ENCODE assay signal across 8 cellular contexts in the genomic region with DNA sequence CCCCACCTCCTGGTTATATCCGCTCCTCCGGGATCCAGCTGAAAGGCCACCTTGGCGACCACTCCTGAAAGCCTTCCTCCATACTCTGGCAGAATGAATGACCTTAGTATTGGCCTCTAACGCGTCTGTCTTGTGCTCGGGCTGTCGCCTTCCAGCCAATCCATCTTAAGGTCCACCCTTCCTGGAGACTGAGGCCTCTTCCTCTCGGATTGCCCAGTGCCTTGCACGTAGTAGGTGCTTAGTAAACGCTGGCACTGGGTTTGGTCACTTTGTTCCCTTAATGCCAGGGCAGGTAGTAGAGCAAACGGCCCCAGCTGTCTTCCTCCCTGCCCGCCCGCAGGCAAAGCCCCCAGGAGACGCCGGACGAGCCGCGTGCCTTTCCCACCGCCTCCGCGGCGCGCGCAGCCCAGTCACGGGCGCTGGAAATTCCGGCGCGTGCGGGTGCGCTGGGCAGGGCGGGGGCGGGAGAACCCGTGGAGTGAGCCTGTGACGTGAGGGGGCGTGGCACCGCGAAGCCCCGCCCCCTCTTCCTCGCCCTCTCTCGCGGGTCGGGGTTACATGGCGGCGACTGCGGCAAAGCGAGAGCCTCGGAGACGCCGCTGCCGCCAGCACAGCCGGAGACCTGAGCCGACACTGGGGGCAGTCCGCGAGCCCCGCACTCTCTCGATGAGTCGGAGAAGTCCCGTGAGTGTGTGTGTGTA. TPM values are rescaled to one million over a fixed set of nuclear protein-coding genes. Genes with fewer than 3 reads are reported as not detected.
DNase-seq lines count a peak whose midpoint lies in the region; ATAC-seq and TF ChIP-seq lines count a peak whose summit lies in the region.

A gene (plus strand): TSS at position 527 of the 701 bp plus-strand sequence. CDS start 27,242 bp downstream, outside the sequence.

- H3K4me1 ChIP-seq in CD8-positive, alpha-beta memory T cell (ENCODE audit: insufficient read depth, low read length), result peaks cover 30% of the 10 kb centered on the region
- peaks cover 3% of the 10 kb centered on the region for H3K4me1 ChIP-seq in mesendoderm (ENCODE audit: control insufficient read depth, low read depth, low read length)

- H4K8ac ChIP-seq in mesendoderm (ENCODE audit: low read depth, low read length), result no peak within 1 kb of the TSS

- H3K4me3 ChIP-seq in CD8-positive, alpha-beta memory T cell (ENCODE audit: low read length), result peak within 1 kb of the TSS; percentile 84
- H3K4me3 ChIP-seq in HL-60 (replicated peaks; ENCODE audit: insufficient read depth, low read length) (peak within 1 kb of the TSS; percentile 65), mesendoderm (ENCODE audit: low read length) (peak within 1 kb of the TSS; percentile 88)

- H3K9ac ChIP-seq in mesendoderm (ENCODE audit: low read length), result peak within 1 kb of the TSS; percentile 93

- H3K36me3 ChIP-seq in CD8-positive, alpha-beta memory T cell (ENCODE audit: insufficient read depth, low read length), result no peaks in the 10 kb centered on the region
- H3K36me3 ChIP-seq in mesendoderm (ENCODE audit: control insufficient read depth, insufficient read depth, low read length), result no peaks in the 10 kb centered on the region

- H3K79me2 ChIP-seq in mesendoderm (ENCODE audit: control insufficient read depth, insufficient read depth, low read length), result peaks cover 31% of the 10 kb centered on the region

- peak within 1 kb of the TSS; percentile 88 to 99 (median 98) for H3K27ac Mint-ChIP-seq in CD8-positive, alpha-beta memory T cell
- H3K27ac Mint-ChIP-seq in effector memory CD8-positive, alpha-beta T cell, result peak within 1 kb of the TSS; percentile 98 to 99

- no peak within 1 kb of the TSS for H2BK15ac ChIP-seq in mesendoderm (replicated peaks; ENCODE audit: low read depth)

- H3K27ac ChIP-seq in CD8-positive, alpha-beta memory T cell (ENCODE audit: low read depth, low read length), result peak within 1 kb of the TSS; percentile 85
- H3K27ac ChIP-seq in HL-60 (replicated peaks) (peak within 1 kb of the TSS; percentile 88), mesendoderm (ENCODE audit: low read depth, low read length) (peak within 1 kb of the TSS; percentile 85)

- H3K36me3 Mint-ChIP-seq in CD8-positive, alpha-beta memory T cell, result peaks cover 0 to 9% (median 0%) of the 10 kb centered on the region in 3 donors
- peaks cover 29% of the 10 kb centered on the region for H3K36me3 Mint-ChIP-seq in effector memory CD8-positive, alpha-beta T cell (ENCODE audit: insufficient read depth)

- H2BK5ac ChIP-seq in mesendoderm (ENCODE audit: low read length), result peak within 1 kb of the TSS; percentile 55

- peak within 1 kb of the TSS; percentile 83 for H3K4ac ChIP-seq in mesendoderm (ENCODE audit: low read depth, low read length)

- peak; percentile 75 for ATAC-seq in GM19455 (IDR thresholded peaks at IDR 0.05; ENCODE audit: unreplicated experiment)
- peak; percentile 83 for ATAC-seq in effector memory CD8-positive, alpha-beta T cell (replicated peaks)

- peaks cover 0 to 3% of the 10 kb centered on the region in 2 donors for H3K27me3 Mint-ChIP-seq in CD8-positive, alpha-beta memory T cell
- no peaks in the 10 kb centered on the region for H3K27me3 Mint-ChIP-seq in effector memory CD8-positive, alpha-beta T cell

- H3K9me3 ChIP-seq in CD8-positive, alpha-beta memory T cell (ENCODE audit: low read length), result no peaks in the 10 kb centered on the region

- peaks cover 30 to 43% (median 42%) of the 10 kb centered on the region in 3 donors for H3K4me1 Mint-ChIP-seq in CD8-positive, alpha-beta memory T cell
- H3K4me1 Mint-ChIP-seq in effector memory CD8-positive, alpha-beta T cell (ENCODE audit: low read depth in 2 of 2), result peaks cover 25 to 35% of the 10 kb centered on the region in 2 donors

- H3K79me1 ChIP-seq in mesendoderm (ENCODE audit: low read length), result no peaks in the 10 kb centered on the region

- H3K23ac ChIP-seq in mesendoderm (ENCODE audit: low read length), result no peak within 1 kb of the TSS

- no peak for TF ChIP-seq CTCF in HL-60 (IDR thresholded peaks at IDR 0.05; ENCODE audit: insufficient read depth, low read length)

- peak within 1 kb of the TSS; percentile 92 to 99 (median 96) for H3K4me3 Mint-ChIP-seq in CD8-positive, alpha-beta memory T cell
- H3K4me3 Mint-ChIP-seq in effector memory CD8-positive, alpha-beta T cell, result peak within 1 kb of the TSS; percentile 95 to 98

- WGBS in mesendoderm (ENCODE audit: extremely low coverage, insufficient coverage, low lambda C conversion rate), result no CpG with 5 or more reads among the region's 59 CpGs

- H3K27me3 ChIP-seq in CD8-positive, alpha-beta memory T cell (ENCODE audit: insufficient read depth, low read length, poor library complexity, severe bottlenecking), result no peaks in the 10 kb centered on the region
- H3K27me3 ChIP-seq in HL-60 (ENCODE audit: insufficient read depth, poor library complexity, severe bottlenecking) (no peaks in the 10 kb centered on the region), mesendoderm (ENCODE audit: insufficient read depth, low read length, poor library complexity) (no peaks in the 10 kb centered on the region)

- DNase-seq in CD8-positive, alpha-beta memory T cell, result peak; percentile 92 to 95 (median 93)
- DNase-seq in HL-60 (ENCODE audit: low read depth in 1 of 2, low spot score in 1 of 2) (peak; percentile 86 to 87), mesendoderm (peak; percentile 93)
- DNase-seq in NK-92 treated with Interleukin-12 subunit alpha and Interleukin-12 subunit beta, amount 100 ng/mL, for 24 hours (lab: John Stamatoyannopoulos, UW), result peak; percentile 90
- peak; percentile 88 to 92 for DNase-seq in activated CD8-positive, alpha-beta memory T cell treated with anti-CD3 and anti-CD28 coated beads for 4 hours (ENCODE audit: low read depth in 2 of 2)
- peak; percentile 92 to 96 (median 93) for DNase-seq in effector memory CD8-positive, alpha-beta T cell
- peak; percentile 94 for DNase-seq in stimulated activated CD8-positive, alpha-beta memory T cell treated with anti-CD3 and anti-CD28 coated beads, Interleukin-12 subunit alpha, Interleukin-12 subunit beta, amount 100 ng/mL, for 4 hours (ENCODE audit: low read depth)

- H3K56ac ChIP-seq in mesendoderm (ENCODE audit: low read length), result peak within 1 kb of the TSS; percentile 97

- POLR2A ChIA-PET in CD8-positive, alpha-beta memory T cell (lab: Charles Lee), result interaction anchor here (0.8 to 2.9 kb wide), 3 partner anchors 25 to 160 kb away, joined by 3 to 22 read pairs (median 4); a partner anchor contains a TSS

- CTCF ChIA-PET in CD8-positive, alpha-beta memory T cell (lab: Charles Lee), result interaction anchor here (1.3 kb wide), 1 partner anchor 25 kb away, joined by 3 read pairs; no protein-coding TSS in a partner anchor

- no peak within 1 kb of the TSS for H4K5ac ChIP-seq in mesendoderm (ENCODE audit: low read length)

- no peak within 1 kb of the TSS for H2BK120ac ChIP-seq in mesendoderm (ENCODE audit: low read depth, low read length)

- H3K9me3 Mint-ChIP-seq in CD8-positive, alpha-beta memory T cell, result no peaks in the 10 kb centered on the region
- H3K9me3 Mint-ChIP-seq in effector memory CD8-positive, alpha-beta T cell, result no peaks in the 10 kb centered on the region

- peak within 1 kb of the TSS; percentile 89 for H3K4me2 ChIP-seq in mesendoderm (ENCODE audit: low read length)

- peak within 1 kb of the TSS; percentile 82 for H3K18ac ChIP-seq in mesendoderm (ENCODE audit: low read length)

- H2AK5ac ChIP-seq in mesendoderm (ENCODE audit: low read length), result peak within 1 kb of the TSS; percentile 44

RNA-seq across cellular contexts. Expression of the gene that starts here (rescaled TPM):
- total RNA-seq in CD8-positive, alpha-beta memory T cell, result 100 to 1,000 TPM in 1 of 2 experiments, 10 to 100 TPM in 1; 97.6 to 103 TPM
- 7.9 TPM for polyA plus RNA-seq in CD8-positive, alpha-beta memory T cell
- 70.7 TPM for polyA plus RNA-seq in mesendoderm (2013, experiment 1 of 2)
- 71.6 TPM for polyA plus RNA-seq in mesendoderm (2013, experiment 2 of 2)

Comparison
In these comparisons a context has a peak if more than half of its experiments do, and no peak if none do; other contexts are left out.
1. Peak in every context shown above with its lines: DNase-seq, ATAC-seq, H3K4me3 ChIP-seq and H3K27ac ChIP-seq.